In genomic region chr6:46011241-46012085, GRCh38 we compare ENCODE assay signal across 8 cellular contexts. TPM values are rescaled to one million over a fixed set of nuclear protein-coding genes. Genes with fewer than 3 reads are reported as not detected.
DNase-seq lines count a peak whose midpoint lies in the region; ATAC-seq and TF ChIP-seq lines count a peak whose summit lies in the region.

No MANE protein-coding gene starts in this region.

- no peak for TF ChIP-seq CTCF in left ventricle myocardium inferior (IDR thresholded peaks at IDR 0.05; ENCODE audit: borderline replicate concordance)
- no peak for TF ChIP-seq CTCF in breast epithelium (IDR thresholded peaks at IDR 0.05)

- no peak for TF ChIP-seq POLR2A in breast epithelium (IDR thresholded peaks at IDR 0.05)

- peaks cover 8% of the 10 kb centered on the region for H3K27me3 ChIP-seq in left ventricle myocardium inferior (ENCODE audit: low read depth)
- no peaks in the 10 kb centered on the region for H3K27me3 ChIP-seq in breast epithelium

- DNase-seq in activated CD4-positive, alpha-beta T cell treated with anti-CD3 and anti-CD28 coated beads, Interleukin-2, amount 50 U/mL, for 24 hours (ENCODE audit: low read depth in 1 of 2, low spot score in 1 of 2): peak; percentile 7 to 51
- DNase-seq in left ventricle myocardium inferior (peak; percentile 17), breast epithelium (ENCODE audit: low spot score in 2 of 2) (no peak), COR-L47 (lab: John Stamatoyannopoulos, UW) (no peak), substantia nigra (lab: John Stamatoyannopoulos, UW) (no peak)
- DNase-seq in stimulated activated CD8-positive, alpha-beta memory T cell treated with anti-CD3 and anti-CD28 coated beads, Interleukin-4, amount 100 ng/mL, for 24 hours (ENCODE audit: low read depth): peak; percentile 30

- H3K4me1 ChIP-seq in left ventricle myocardium inferior (peaks cover 85% of the 10 kb centered on the region), breast epithelium (no peaks in the 10 kb centered on the region)

- H3K9me3 ChIP-seq in left ventricle myocardium inferior (replicated peaks): no peaks in the 10 kb centered on the region
- H3K9me3 ChIP-seq in breast epithelium: no peaks in the 10 kb centered on the region

- ATAC-seq in GM19035 (IDR thresholded peaks at IDR 0.05; ENCODE audit: unreplicated experiment) (peak; percentile 89), HG03108 (IDR thresholded peaks at IDR 0.05; ENCODE audit: unreplicated experiment) (peak; percentile 95)

- peak overlapping the region; percentile 79 for H3K4me3 ChIP-seq in left ventricle myocardium inferior
- peak overlapping the region in 1 of 3 donors; percentile 9 for H3K4me3 ChIP-seq in breast epithelium

- intact Hi-C loops in left ventricle myocardium inferior (cut with micrococcal nuclease) (no loop called here), breast epithelium (cut with DNase I; ENCODE audit: low total_unique reads) (no loop called here)

- peak overlapping the region; percentile 96 for H3K27ac ChIP-seq in left ventricle myocardium inferior (replicated peaks)
- H3K27ac ChIP-seq in breast epithelium: no peak overlapping the region
- H3K27ac ChIP-seq in substantia nigra (ENCODE audit: low read depth, low read length, poor library complexity, severe bottlenecking): no peak overlapping the region

- H3K36me3 ChIP-seq in left ventricle myocardium inferior (no peaks in the 10 kb centered on the region), breast epithelium (no peaks in the 10 kb centered on the region)

RNA-seq across cellular contexts. Expression of gene CLIC5, which starts 4.2 kb away (rescaled TPM):
- total RNA-seq in left ventricle myocardium inferior (285 TPM), breast epithelium (1 to 10 TPM; 3.4 to 5.4 (median 4.9) TPM)

Comparison
In these comparisons a context has a peak if more than half of its experiments do, and no peak if none do; other contexts are left out.
1. DNase-seq: peak in activated CD4-positive, alpha-beta T cell treated with anti-CD3 and anti-CD28 coated beads, Interleukin-2, amount 50 U/mL, for 24 hours (2 of 2), left ventricle myocardium inferior (single experiment) and stimulated activated CD8-positive, alpha-beta memory T cell treated with anti-CD3 and anti-CD28 coated beads, Interleukin-4, amount 100 ng/mL, for 24 hours (single experiment); none in breast epithelium (0 of 2), COR-L47 (single experiment) and substantia nigra (0 of 49).
2. RNA of gene CLIC5, which starts 4.2 kb away (total RNA-seq): 285 TPM in left ventricle myocardium inferior (single experiment); 3.4 to 5.4 TPM in breast epithelium; every median in the first group is over 10 times any median in the second.